Comparison of ENCODE assay signal across 1 cellular context in genomic region chr4:52550186-52550585, GRCh38.
TF ChIP-seq lines count a peak whose summit lies in the region.

No MANE protein-coding gene starts in this region.

TF ChIP-seq in WTC11, 78 proteins besides CTCF, POLR2A, EP300 and RAD21 (continued from another document):
- TF ChIP-seq, protein P1, sequence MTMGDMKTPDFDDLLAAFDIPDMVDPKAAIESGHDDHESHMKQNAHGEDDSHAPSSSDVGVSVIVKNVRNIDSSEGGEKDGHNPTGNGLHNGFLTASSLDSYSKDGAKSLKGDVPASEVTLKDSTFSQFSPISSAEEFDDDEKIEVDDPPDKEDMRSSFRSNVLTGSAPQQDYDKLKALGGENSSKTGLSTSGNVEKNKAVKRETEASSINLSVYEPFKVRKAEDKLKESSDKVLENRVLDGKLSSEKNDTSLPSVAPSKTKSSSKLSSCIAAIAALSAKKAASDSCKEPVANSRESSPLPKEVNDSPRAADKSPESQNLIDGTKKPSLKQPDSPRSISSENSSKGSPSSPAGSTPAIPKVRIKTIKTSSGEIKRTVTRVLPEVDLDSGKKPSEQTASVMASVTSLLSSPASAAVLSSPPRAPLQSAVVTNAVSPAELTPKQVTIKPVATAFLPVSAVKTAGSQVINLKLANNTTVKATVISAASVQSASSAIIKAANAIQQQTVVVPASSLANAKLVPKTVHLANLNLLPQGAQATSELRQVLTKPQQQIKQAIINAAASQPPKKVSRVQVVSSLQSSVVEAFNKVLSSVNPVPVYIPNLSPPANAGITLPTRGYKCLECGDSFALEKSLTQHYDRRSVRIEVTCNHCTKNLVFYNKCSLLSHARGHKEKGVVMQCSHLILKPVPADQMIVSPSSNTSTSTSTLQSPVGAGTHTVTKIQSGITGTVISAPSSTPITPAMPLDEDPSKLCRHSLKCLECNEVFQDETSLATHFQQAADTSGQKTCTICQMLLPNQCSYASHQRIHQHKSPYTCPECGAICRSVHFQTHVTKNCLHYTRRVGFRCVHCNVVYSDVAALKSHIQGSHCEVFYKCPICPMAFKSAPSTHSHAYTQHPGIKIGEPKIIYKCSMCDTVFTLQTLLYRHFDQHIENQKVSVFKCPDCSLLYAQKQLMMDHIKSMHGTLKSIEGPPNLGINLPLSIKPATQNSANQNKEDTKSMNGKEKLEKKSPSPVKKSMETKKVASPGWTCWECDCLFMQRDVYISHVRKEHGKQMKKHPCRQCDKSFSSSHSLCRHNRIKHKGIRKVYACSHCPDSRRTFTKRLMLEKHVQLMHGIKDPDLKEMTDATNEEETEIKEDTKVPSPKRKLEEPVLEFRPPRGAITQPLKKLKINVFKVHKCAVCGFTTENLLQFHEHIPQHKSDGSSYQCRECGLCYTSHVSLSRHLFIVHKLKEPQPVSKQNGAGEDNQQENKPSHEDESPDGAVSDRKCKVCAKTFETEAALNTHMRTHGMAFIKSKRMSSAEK (CRISPR knock-in tag; IDR thresholded peaks at IDR 0.05; ENCODE audit: borderline replicate concordance), result no peak
- no peak for TF ChIP-seq ZMAT4 (CRISPR knock-in tag; IDR thresholded peaks at IDR 0.05)
- TF ChIP-seq, protein P2, sequence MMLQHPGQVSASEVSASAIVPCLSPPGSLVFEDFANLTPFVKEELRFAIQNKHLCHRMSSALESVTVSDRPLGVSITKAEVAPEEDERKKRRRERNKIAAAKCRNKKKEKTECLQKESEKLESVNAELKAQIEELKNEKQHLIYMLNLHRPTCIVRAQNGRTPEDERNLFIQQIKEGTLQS (CRISPR knock-in tag; conservative IDR thresholded peaks at IDR 0.05), result no peak
- TF ChIP-seq NFE2L1 (CRISPR knock-in tag; IDR thresholded peaks at IDR 0.05), result no peak
- TF ChIP-seq ZNF416 (CRISPR knock-in tag; IDR thresholded peaks at IDR 0.05), result no peak
- no peak for TF ChIP-seq NR2C2 (CRISPR knock-in tag; IDR thresholded peaks at IDR 0.05)
- TF ChIP-seq, protein P3, sequence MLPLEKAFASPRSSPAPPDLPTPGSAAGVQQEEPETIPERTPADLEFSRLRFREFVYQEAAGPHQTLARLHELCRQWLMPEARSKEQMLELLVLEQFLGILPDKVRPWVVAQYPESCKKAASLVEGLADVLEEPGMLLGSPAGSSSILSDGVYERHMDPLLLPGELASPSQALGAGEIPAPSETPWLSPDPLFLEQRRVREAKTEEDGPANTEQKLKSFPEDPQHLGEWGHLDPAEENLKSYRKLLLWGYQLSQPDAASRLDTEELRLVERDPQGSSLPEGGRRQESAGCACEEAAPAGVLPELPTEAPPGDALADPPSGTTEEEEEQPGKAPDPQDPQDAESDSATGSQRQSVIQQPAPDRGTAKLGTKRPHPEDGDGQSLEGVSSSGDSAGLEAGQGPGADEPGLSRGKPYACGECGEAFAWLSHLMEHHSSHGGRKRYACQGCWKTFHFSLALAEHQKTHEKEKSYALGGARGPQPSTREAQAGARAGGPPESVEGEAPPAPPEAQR (CRISPR knock-in tag; IDR thresholded peaks at IDR 0.05), result no peak
- TF ChIP-seq, protein P4, sequence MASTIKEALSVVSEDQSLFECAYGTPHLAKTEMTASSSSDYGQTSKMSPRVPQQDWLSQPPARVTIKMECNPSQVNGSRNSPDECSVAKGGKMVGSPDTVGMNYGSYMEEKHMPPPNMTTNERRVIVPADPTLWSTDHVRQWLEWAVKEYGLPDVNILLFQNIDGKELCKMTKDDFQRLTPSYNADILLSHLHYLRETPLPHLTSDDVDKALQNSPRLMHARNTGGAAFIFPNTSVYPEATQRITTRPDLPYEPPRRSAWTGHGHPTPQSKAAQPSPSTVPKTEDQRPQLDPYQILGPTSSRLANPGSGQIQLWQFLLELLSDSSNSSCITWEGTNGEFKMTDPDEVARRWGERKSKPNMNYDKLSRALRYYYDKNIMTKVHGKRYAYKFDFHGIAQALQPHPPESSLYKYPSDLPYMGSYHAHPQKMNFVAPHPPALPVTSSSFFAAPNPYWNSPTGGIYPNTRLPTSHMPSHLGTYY (CRISPR knock-in tag; IDR thresholded peaks at IDR 0.05), result no peak
